Comparison of ENCODE assay signal across 16 cellular contexts in the genomic region with DNA sequence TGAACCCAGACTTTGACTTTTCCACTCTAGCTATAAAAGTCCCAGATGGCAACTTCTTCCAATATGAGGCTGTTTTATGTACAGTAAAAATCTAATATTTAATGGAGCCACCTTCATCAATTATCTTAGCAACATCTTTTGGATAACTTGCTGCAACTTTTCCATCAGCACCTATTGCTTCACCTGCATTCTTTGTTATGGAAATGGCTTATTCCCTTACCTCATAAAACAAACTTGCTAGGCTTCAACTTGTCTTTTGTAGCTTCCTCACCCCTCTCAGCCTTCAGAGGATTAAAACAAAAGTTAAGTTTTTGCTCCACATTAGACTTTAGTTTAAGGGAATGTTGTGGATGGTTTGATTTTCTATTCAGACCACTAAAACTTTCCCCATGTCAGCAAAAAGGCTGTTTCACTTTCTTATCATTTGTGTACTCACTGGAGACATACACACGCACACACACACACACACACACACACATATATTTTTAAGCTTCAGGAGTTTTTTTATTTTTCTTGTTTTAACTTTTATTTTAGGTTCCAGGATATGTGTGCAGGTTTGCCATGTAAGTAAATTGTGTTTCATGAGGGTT.
"Had no signal": no experiment of that assay in that cellular context is flagged by ENCODE, and none has a peak within 500 bp of the region (broad histone marks: within the 10 kb centered on the region; RNA-seq: fewer than 3 reads in every experiment).

No MANE protein-coding gene starts in this region.

- H3K27me3 ChIP-seq: colonic mucosa, heart right ventricle, neural progenitor cell, ovary had no signal

- H3K36me3 ChIP-seq: colonic mucosa, heart right ventricle, neural progenitor cell, ovary had no signal

- H3K4me1 ChIP-seq: colonic mucosa, heart right ventricle, neural progenitor cell had no signal

- ATAC-seq: heart right ventricle, left lobe of liver, natural killer cell, right cardiac atrium had no signal

- H3K9me3 ChIP-seq: colonic mucosa, ovary had no signal

- H3K9ac ChIP-seq: neural progenitor cell had no signal

- H3K27ac ChIP-seq: colonic mucosa, heart right ventricle, neural progenitor cell, ovary had no signal

- H3K4me3 ChIP-seq: colonic mucosa, heart right ventricle, neural progenitor cell, ovary, smooth muscle cell had no signal

- DNase-seq: colonic mucosa; effector CD4-positive, alpha-beta T cell; endodermal cell; heart right ventricle; hypothalamus; islet precursor cell; natural killer cell; nucleus accumbens; ovary; right cardiac atrium; stimulated activated CD4-positive, alpha-beta T cell treated with anti-CD3 and anti-CD28 coated beads, Interleukin-2, amount 100 ng/mL, for 48 hours; stimulated activated naive CD4-positive, alpha-beta T cell treated with Interleukin-2 at 50 U/mL for 16 hours; trophoblast cell had no signal
